Comparison of ENCODE assay signal across 20 cellular contexts in genomic region chr10:89663144-89663543, GRCh38.
"Had no signal": no experiment of that assay in that cellular context is flagged by ENCODE, and none has a peak within 500 bp of the region (broad histone marks: within the 10 kb centered on the region; RNA-seq: fewer than 3 reads in every experiment).

No MANE protein-coding gene starts in this region.

- H3K4me3 ChIP-seq: SJCRH30 had no signal

- H3K27ac ChIP-seq: HL-60, SJCRH30 had no signal

- DNase-seq: KBM-7, MV-4-11, NCI-H1048, NCI-H1105, NCI-H1417, NCI-H1436 treated with DMSO at 0.1 percent for 48 hours, NCI-H1694, NCI-H187 treated with DMSO at 0.1 percent for 48 hours, NCI-H2029 treated with DMSO at 0.1 percent for 48 hours, NCI-H2171 treated with DMSO at 0.1 percent for 48 hours, NCI-H345, NCI-H510A, NCI-H524 treated with DMSO at 0.1 percent for 48 hours, NCI-H69, NCI-H774, RPMI8226, SHP77 treated with DMSO at 0.1 percent for 48 hours, SJCRH30 had no signal

- H3K27me3 ChIP-seq: SJCRH30 had no signal

- H3K9me3 ChIP-seq: SJCRH30 had no signal

- ATAC-seq: SK-N-SH treated with all-trans-retinoic acid at 6 μM for 48 hours had no signal

- H3K4me1 ChIP-seq: SJCRH30 had no signal

- H3K36me3 ChIP-seq: SJCRH30 had no signal
